In genomic region chr11:68992743-68993255, GRCh38 we compare ENCODE assay signal across 22 cellular contexts. TPM values are rescaled to one million over a fixed set of nuclear protein-coding genes. Genes with fewer than 3 reads are reported as not detected.
DNase-seq lines count a peak whose midpoint lies in the region; ATAC-seq, FAIRE-seq and TF ChIP-seq lines count a peak whose summit lies in the region.
"Had no signal": no experiment of that assay in that cellular context is flagged by ENCODE, and none has a peak within 500 bp of the region (broad histone marks: within the 10 kb centered on the region; RNA-seq: fewer than 3 reads in every experiment).

No MANE protein-coding gene starts in this region.

- DNase-seq in HTR-8/SVneo (ENCODE audit: insufficient read length, low spot score) = no peak
- DNase-seq in WTC11 (ENCODE audit: low spot score) = peak; percentile 4
- peak; percentile 12 to 40 for DNase-seq in left lung
- peak; percentile 9 for DNase-seq in testis
- DNase-seq in activated CD4-positive, alpha-beta T cell treated with anti-CD3 and anti-CD28 coated beads for 4 hours = no peak
- DNase-seq in NAMALWA (ENCODE audit: low spot score) = no peak
- DNase-seq: ACHN; AML-193; COR-L47; DMS153; KG1; NCI-H1436; NCI-H2029 treated with DMSO at 0.1 percent for 48 hours; NCI-H2171 treated with DMSO at 0.1 percent for 48 hours; NCI-H446 treated with DMSO at 0.1 percent for 48 hours; NK-92 treated with Interleukin-12 subunit alpha and Interleukin-12 subunit beta, amount 100 ng/mL, for 24 hours; OCI-M1 had no signal

- H3K9me3 ChIP-seq in left lung = no peaks in the 10 kb centered on the region
- no peaks in the 10 kb centered on the region for H3K9me3 ChIP-seq in testis
- H3K9me3 ChIP-seq: HAP-1, SJSA1 had no signal

- no peak overlapping the region for H3K27ac ChIP-seq in left lung
- H3K27ac ChIP-seq in testis = no peak overlapping the region
- H3K27ac ChIP-seq: RWPE1, SJSA1 had no signal

- H3K4me3 Mint-ChIP-seq in WTC11 = no peak overlapping the region

- POLR2A ChIA-PET in WTC11 (lab: Charles Lee) = no interaction called here

- TF ChIP-seq POLR2A in testis (IDR thresholded peaks at IDR 0.05) = no peak

- H3K27me3 Mint-ChIP-seq in WTC11 (ENCODE audit: low read depth) = no peaks in the 10 kb centered on the region

- ATAC-seq in WTC11 (no peak), left lung (no peak), HG03095 (IDR thresholded peaks at IDR 0.05; ENCODE audit: unreplicated experiment) (no peak)

- no peak overlapping the region for H3K27ac Mint-ChIP-seq in WTC11
- H3K27ac Mint-ChIP-seq: CD14-positive monocyte had no signal

- H3K36me3 ChIP-seq in left lung = no peaks in the 10 kb centered on the region
- no peaks in the 10 kb centered on the region for H3K36me3 ChIP-seq in testis (ENCODE audit: low read depth, missing control alignments)
- H3K36me3 ChIP-seq: HAP-1, SJSA1 had no signal

- no peaks in the 10 kb centered on the region for H3K36me3 Mint-ChIP-seq in WTC11
- H3K36me3 Mint-ChIP-seq: CD14-positive monocyte had no signal

- peak; percentile 38 for FAIRE-seq in HTR-8/SVneo (lab: Jason Lieb, UNC)

- WGBS in testis, 2 donors = 76 to 77% methylated on average over 14 of the region's 14 CpGs

- CTCF ChIA-PET in WTC11 (lab: Charles Lee) = interaction anchor here (1.3 kb wide), 2 partner anchors 37 to 38 kb away, joined by 3 to 4 read pairs; no protein-coding TSS in a partner anchor

- no peaks in the 10 kb centered on the region for H3K9me3 Mint-ChIP-seq in WTC11

- H3K4me1 ChIP-seq in left lung (no peaks in the 10 kb centered on the region), testis (no peaks in the 10 kb centered on the region)
- H3K4me1 ChIP-seq: HAP-1 had no signal

- no peak for TF ChIP-seq CTCF in WTC11 (IDR thresholded peaks at IDR 0.05)
- TF ChIP-seq CTCF in left lung (IDR thresholded peaks at IDR 0.05) = no peak
- TF ChIP-seq CTCF in testis (IDR thresholded peaks at IDR 0.05) = no peak

- H3K4me3 ChIP-seq in left lung = no peak overlapping the region
- H3K4me3 ChIP-seq in testis = no peak overlapping the region
- H3K4me3 ChIP-seq: HAP-1, SJSA1 had no signal

- intact Hi-C loops in left lung (cut with DNase I) = no loop called here
- intact Hi-C loops in testis (cut with DNase I; ENCODE audit: low total_unique reads) = no loop called here

- H3K4me1 Mint-ChIP-seq in WTC11 = no peaks in the 10 kb centered on the region
- H3K4me1 Mint-ChIP-seq: CD14-positive monocyte had no signal

- H3K27me3 ChIP-seq in left lung (peaks cover 0 to 53% of the 10 kb centered on the region in 2 donors), testis (no peaks in the 10 kb centered on the region)
- H3K27me3 ChIP-seq: SJSA1 had no signal

TF ChIP-seq in WTC11, 78 proteins besides CTCF, POLR2A, EP300 and RAD21:
- no peak for TF ChIP-seq CREB1 (CRISPR knock-in tag; IDR thresholded peaks at IDR 0.05)
- TF ChIP-seq TEAD4 (CRISPR knock-in tag; IDR thresholded peaks at IDR 0.05) = no peak
- TF ChIP-seq ZMAT4 (CRISPR knock-in tag; IDR thresholded peaks at IDR 0.05) = no peak
- TF ChIP-seq USF2 (CRISPR knock-in tag; IDR thresholded peaks at IDR 0.05) = no peak
- TF ChIP-seq ZNF219 (CRISPR knock-in tag; IDR thresholded peaks at IDR 0.05; ENCODE audit: borderline replicate concordance) = no peak
- TF ChIP-seq PRRX2 (CRISPR knock-in tag; IDR thresholded peaks at IDR 0.05) = no peak
- no peak for TF ChIP-seq PRDM15 (CRISPR knock-in tag; IDR thresholded peaks at IDR 0.05)
TF ChIP-seq in WTC11: peak in this region for 0.

RNA-seq across cellular contexts. Expression of gene MRGPRD, which starts 12.0 kb away (rescaled TPM):
- total RNA-seq in WTC11 (2021) (not detected in 3 replicates), left lung (not detected), testis (not detected)
- not detected for polyA plus RNA-seq in testis (ENCODE audit: insufficient read depth, low read depth, low replicate concordance)
- total RNA-seq: SJSA1 had no signal
- polyA plus RNA-seq: CD14-positive monocyte had no signal

RNA-seq across cellular contexts. Expression of gene MRGPRF, which starts 20.2 kb away (rescaled TPM):
- total RNA-seq in WTC11 (2021) (3.8 to 6.5 TPM (median 5.5 TPM) in 3 replicates), left lung (10 to 100 TPM; 12.6 to 22.6 TPM), testis (10 to 100 TPM in 1 of 2 donors, 1 to 10 TPM in 1; 10.0 to 12.2 TPM)
- 21.1 TPM for polyA plus RNA-seq in testis (ENCODE audit: insufficient read depth, low read depth, low replicate concordance)

RNA-seq across cellular contexts. Expression of gene TPCN2, which starts 55.9 kb away (rescaled TPM):
- total RNA-seq in WTC11 (2021) (20.2 to 24.6 TPM (median 22.0 TPM) in 3 replicates), left lung (10 to 100 TPM; 14.7 to 22.0 TPM), testis (10 to 100 TPM; 28.4 to 32.5 TPM)
- 12.9 TPM for polyA plus RNA-seq in testis (ENCODE audit: insufficient read depth, low read depth, low replicate concordance)

Comparison
In these comparisons a context has a peak if more than half of its experiments do, and no peak if none do; other contexts are left out.
1. DNase-seq: peak in WTC11 (single experiment), left lung (2 of 2) and testis (single experiment); none in HTR-8/SVneo (single experiment), activated CD4-positive, alpha-beta T cell treated with anti-CD3 and anti-CD28 coated beads for 4 hours (0 of 2) and NAMALWA (single experiment).